Comparison of ENCODE assay signal across 8 cellular contexts in genomic region chr11:119101759-119102423, GRCh38. TPM values are rescaled to one million over a fixed set of nuclear protein-coding genes. Genes with fewer than 3 reads are reported as not detected.
DNase-seq lines count a peak whose midpoint lies in the region; ATAC-seq, FAIRE-seq and TF ChIP-seq lines count a peak whose summit lies in the region.

DPAGT1 (minus strand) TSS chr11:119101853; CDS start chr11:119101655, 198 bp downstream.

- no peaks in the 10 kb centered on the region for H3K9me3 ChIP-seq in T-helper 17 cell (ENCODE audit: control insufficient read depth, low read length, poor library complexity, severe bottlenecking)

- TF ChIP-seq POLR2A in GM12892 (IDR thresholded peaks at IDR 0.05; ENCODE audit: low read depth, low read length): no peak

- FAIRE-seq in GM12892 (lab: Jason Lieb, UNC): peak; percentile 99

- peak within 1 kb of the TSS; percentile 96 for H3K27ac ChIP-seq in angular gyrus (ENCODE audit: low read depth, low read length)

- H3K36me3 Mint-ChIP-seq in T-helper 17 cell (ENCODE audit: low read depth) (peaks cover under 1% of the 10 kb centered on the region), progenitor cell of endocrine pancreas (ENCODE audit: insufficient read depth) (peaks cover 13% of the 10 kb centered on the region)

- H3K9me3 Mint-ChIP-seq in progenitor cell of endocrine pancreas (ENCODE audit: low read depth): no peaks in the 10 kb centered on the region

- no peaks in the 10 kb centered on the region for H3K27me3 Mint-ChIP-seq in T-helper 17 cell
- no peaks in the 10 kb centered on the region for H3K27me3 Mint-ChIP-seq in progenitor cell of endocrine pancreas

- DNase-seq in GM12892 (ENCODE audit: insufficient read length): no peak
- peak; percentile 62 for DNase-seq in NCI-H1694 (lab: John Stamatoyannopoulos, UW)
- peak; percentile 65 to 74 (median 70) for DNase-seq in T-helper 17 cell
- peak; percentile 88 for DNase-seq in left ventricle myocardium superior
- DNase-seq in progenitor cell of endocrine pancreas (ENCODE audit: low spot score, unreplicated experiment): peak; percentile 61
- peak; percentile 93 for DNase-seq in ureter (ENCODE audit: low spot score)

- H3K27ac Mint-ChIP-seq in T-helper 17 cell (peak within 1 kb of the TSS; percentile 97), progenitor cell of endocrine pancreas (peak within 1 kb of the TSS; percentile 99)

- H3K4me1 Mint-ChIP-seq in T-helper 17 cell (peaks cover 32% of the 10 kb centered on the region), progenitor cell of endocrine pancreas (ENCODE audit: low read depth) (peaks cover 19% of the 10 kb centered on the region)

- TF ChIP-seq CTCF in progenitor cell of endocrine pancreas (IDR thresholded peaks at IDR 0.05; ENCODE audit: unreplicated experiment): no peak

- intact Hi-C loops in left ventricle myocardium superior (cut with micrococcal nuclease): no loop called here

- H3K4me3 Mint-ChIP-seq in T-helper 17 cell (peak within 1 kb of the TSS; percentile 93), progenitor cell of endocrine pancreas (ENCODE audit: low read depth) (peak within 1 kb of the TSS; percentile 78)

- ATAC-seq in HG02884 (IDR thresholded peaks at IDR 0.05; ENCODE audit: unreplicated experiment) (peak; percentile 69), T-helper 17 cell (peak; percentile 88), left ventricle myocardium superior (peak; percentile 94)

RNA-seq across cellular contexts. Expression of gene DPAGT1, which starts in this region (rescaled TPM):
- 16.9 TPM for polyA plus RNA-seq in GM12892 (2012; ENCODE audit: missing spikeins)
- 10 to 100 TPM; 18.9 to 20.5 TPM for total RNA-seq in T-helper 17 cell
- 18.6 TPM for total RNA-seq in left ventricle myocardium superior
- total RNA-seq in progenitor cell of endocrine pancreas: 53.4 and 60.8 TPM in 2 replicates
- total RNA-seq in ureter: 45.4 TPM
